ENCODE assay signal across 2 cellular contexts in genomic region chr19:30387311-30388115, GRCh38.
TF ChIP-seq lines count a peak whose summit lies in the region.

No MANE protein-coding gene starts in this region.

TF ChIP-seq in SK-N-SH, 30 proteins besides CTCF, POLR2A, EP300 and RAD21:
- TF ChIP-seq TCF12 (IDR thresholded peaks at IDR 0.05) (peak; percentile 47), GABPA (IDR thresholded peaks at IDR 0.05; ENCODE audit: low read depth) (no peak), MXI1 (IDR thresholded peaks at IDR 0.05; ENCODE audit: low read depth, low read length) (peak; percentile 77), CHD2 (IDR thresholded peaks at IDR 0.05; ENCODE audit: low read length, partially characterized antibody) (peak; percentile 52), FOXJ3 (CRISPR knock-in tag; IDR thresholded peaks at IDR 0.05) (peak; percentile 88; the same call in 1 of the 2 replicates), SMC3 (IDR thresholded peaks at IDR 0.05; ENCODE audit: low read depth, low read length) (no peak), USF1 (IDR thresholded peaks at IDR 0.05; ENCODE audit: borderline replicate concordance, low read depth) (no peak), RCOR1 (IDR thresholded peaks at IDR 0.05; ENCODE audit: low read length) (peak; percentile 80), PBX3 (IDR thresholded peaks at IDR 0.05) (0 out of 2 replicates have a peak, but pooled peaks have one; percentile 14), MEF2A (IDR thresholded peaks at IDR 0.05; ENCODE audit: borderline replicate concordance, low read depth) (no peak), GATA2 (CRISPR knock-in tag; IDR thresholded peaks at IDR 0.05) (peak; percentile 96)
TF ChIP-seq in SK-N-SH: peak in this region for 7.

TF ChIP-seq in H1, 55 proteins besides CTCF, POLR2A, EP300 and RAD21:
- TF ChIP-seq CHD1 (IDR thresholded peaks at IDR 0.05; ENCODE audit: low read depth, low read length) = no peak
- TF ChIP-seq CBX8 (IDR thresholded peaks at IDR 0.05; ENCODE audit: borderline replicate concordance, low read depth, low read length) = no peak
- TF ChIP-seq SP4 (IDR thresholded peaks at IDR 0.05; ENCODE audit: low read length) = no peak
- no peak for TF ChIP-seq RFX5 (IDR thresholded peaks at IDR 0.05; ENCODE audit: borderline replicate concordance, low read depth, low read length)
- TF ChIP-seq, protein P1, sequence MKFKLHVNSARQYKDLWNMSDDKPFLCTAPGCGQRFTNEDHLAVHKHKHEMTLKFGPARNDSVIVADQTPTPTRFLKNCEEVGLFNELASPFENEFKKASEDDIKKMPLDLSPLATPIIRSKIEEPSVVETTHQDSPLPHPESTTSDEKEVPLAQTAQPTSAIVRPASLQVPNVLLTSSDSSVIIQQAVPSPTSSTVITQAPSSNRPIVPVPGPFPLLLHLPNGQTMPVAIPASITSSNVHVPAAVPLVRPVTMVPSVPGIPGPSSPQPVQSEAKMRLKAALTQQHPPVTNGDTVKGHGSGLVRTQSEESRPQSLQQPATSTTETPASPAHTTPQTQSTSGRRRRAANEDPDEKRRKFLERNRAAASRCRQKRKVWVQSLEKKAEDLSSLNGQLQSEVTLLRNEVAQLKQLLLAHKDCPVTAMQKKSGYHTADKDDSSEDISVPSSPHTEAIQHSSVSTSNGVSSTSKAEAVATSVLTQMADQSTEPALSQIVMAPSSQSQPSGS (IDR thresholded peaks at IDR 0.05; ENCODE audit: low read length) = no peak
- TF ChIP-seq YY1 (IDR thresholded peaks at IDR 0.05; ENCODE audit: low read depth, low read length) = no peak
- no peak for TF ChIP-seq RXRA (IDR thresholded peaks at IDR 0.05; ENCODE audit: insufficient read depth, low read depth, low read length)
